ENCODE assay signal across 8 cellular contexts in the genomic region with DNA sequence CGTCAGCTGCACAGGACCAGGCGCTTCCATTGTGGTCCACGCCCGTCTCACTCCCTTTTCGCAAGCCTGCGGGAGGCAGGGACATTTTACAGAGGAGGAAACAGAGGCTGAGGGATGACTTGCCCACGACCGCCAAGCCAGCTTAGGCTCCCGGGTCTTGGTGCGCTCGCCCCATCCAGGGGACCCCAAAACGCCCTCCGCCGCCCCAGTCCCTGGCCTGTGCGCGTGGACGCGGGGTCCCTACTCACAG. TPM values are rescaled to one million over a fixed set of nuclear protein-coding genes. Genes with fewer than 3 reads are reported as not detected.
A peak's percentile ranks its signal among the peaks of the same experiment; 100 is the strongest.
DNase-seq lines count a peak whose midpoint lies in the region; ATAC-seq and TF ChIP-seq lines count a peak whose summit lies in the region.

No MANE protein-coding gene starts in this region.

- H3K27me3 ChIP-seq in Caco-2 (replicated peaks; ENCODE audit: control insufficient read depth, insufficient read depth, low read length): no peaks in the 10 kb centered on the region
- H3K27me3 ChIP-seq in WERI-Rb-1 (ENCODE audit: insufficient read depth, low read depth, severe bottlenecking): peaks cover 25% of the 10 kb centered on the region
- no peaks in the 10 kb centered on the region for H3K27me3 ChIP-seq in prostate gland (replicated peaks; ENCODE audit: insufficient read depth)

- intact Hi-C loops in Caco-2 (cut with micrococcal nuclease; ENCODE audit: unreplicated experiment): loop anchor here (2.0 to 5.0 kb wide), 4 partner anchors 53 to 475 kb away; partner anchors contain the start of genes EMSY and UVRAG
- intact Hi-C loops in prostate gland (cut with DNase I): loop anchor here (2.0 to 10.0 kb wide), 4 partner anchors 113 to 309 kb away; partner anchors contain the start of gene EMSY

- H3K9me3 Mint-ChIP-seq in Caco-2 (ENCODE audit: unreplicated experiment): no peaks in the 10 kb centered on the region

- no peak for TF ChIP-seq CTCF in Caco-2 (IDR thresholded peaks at IDR 0.05; ENCODE audit: insufficient read depth in 1 of 2, low read depth in 1 of 2, low read length in 1 of 2, severe bottlenecking in 1 of 2, unreplicated experiment in 1 of 2)
- no peak for TF ChIP-seq CTCF in WERI-Rb-1 (IDR thresholded peaks at IDR 0.05; ENCODE audit: low read depth, low read length)
- no peak for TF ChIP-seq CTCF in fibroblast of pulmonary artery (IDR thresholded peaks at IDR 0.05; ENCODE audit: low read length, missing control alignments)
- no peak for TF ChIP-seq CTCF in prostate gland (IDR thresholded peaks at IDR 0.05)

- H3K27ac ChIP-seq in WERI-Rb-1: no peak overlapping the region
- no peak overlapping the region for H3K27ac ChIP-seq in prostate gland

- peaks cover 14% of the 10 kb centered on the region for H3K4me1 ChIP-seq in Caco-2
- peaks cover 12% of the 10 kb centered on the region for H3K4me1 ChIP-seq in prostate gland (replicated peaks)

- no peak for ATAC-seq in GM18519 (IDR thresholded peaks at IDR 0.05; ENCODE audit: low FRiP score, unreplicated experiment)

- no TSS peak for BruUV-seq in Caco-2 (replicated peaks; lab: Mats Ljungman, UMichigan)

- CTCF ChIA-PET in Caco-2 (lab: Charles Lee): interaction anchor here (1.2 to 6.4 kb wide), 3 partner anchors 115 to 168 kb away, joined by 4 to 170 read pairs (median 5); no protein-coding TSS in a partner anchor

- H3K4me3 Mint-ChIP-seq in Caco-2 (ENCODE audit: unreplicated experiment): peak overlapping the region; percentile 85

- H3K36me3 ChIP-seq in Caco-2 (ENCODE audit: control insufficient read depth, insufficient read depth, low read length) (no peaks in the 10 kb centered on the region), WERI-Rb-1 (no peaks in the 10 kb centered on the region), prostate gland (no peaks in the 10 kb centered on the region)

- 21% methylated on average over 18 of the region's 18 CpGs for WGBS in prostate gland

- H3K36me3 Mint-ChIP-seq in Caco-2 (ENCODE audit: insufficient read depth, unreplicated experiment): peaks cover 30% of the 10 kb centered on the region

- H3K27me3 Mint-ChIP-seq in Caco-2 (ENCODE audit: insufficient read depth, unreplicated experiment): no peaks in the 10 kb centered on the region

- peak overlapping the region; percentile 60 for H3K27ac Mint-ChIP-seq in Caco-2 (ENCODE audit: unreplicated experiment)

- POLR2A ChIA-PET in Caco-2 (lab: Charles Lee): no interaction called here

- no peak for TF ChIP-seq POLR2A in prostate gland (IDR thresholded peaks at IDR 0.05)

- H3K4me1 Mint-ChIP-seq in Caco-2 (ENCODE audit: low read depth, unreplicated experiment): peaks cover 22% of the 10 kb centered on the region

- no peak for DNase-seq in Caco-2
- no peak for DNase-seq in WERI-Rb-1
- no peak for DNase-seq in fibroblast of pulmonary artery (ENCODE audit: low read depth)
- DNase-seq in prostate gland (ENCODE audit: low spot score): no peak
- DNase-seq in NCI-H2029 treated with DMSO at 0.1 percent for 48 hours (lab: John Stamatoyannopoulos, UW): no peak
- no peak for DNase-seq in mesenteric fat pad (ENCODE audit: low spot score)
- DNase-seq in stimulated activated CD4-positive, alpha-beta T cell treated with anti-CD3 and anti-CD28 coated beads, Interleukin-12 subunit alpha, Interleukin-12 subunit beta, amount 100 ng/mL, for 4 hours: no peak

- no peaks in the 10 kb centered on the region for H3K9me3 ChIP-seq in Caco-2
- H3K9me3 ChIP-seq in WERI-Rb-1 (ENCODE audit: severe bottlenecking): no peaks in the 10 kb centered on the region
- no peaks in the 10 kb centered on the region for H3K9me3 ChIP-seq in prostate gland

- H3K4me3 ChIP-seq in Caco-2 (ENCODE audit: low read depth, low read length) (peak overlapping the region; percentile 70), WERI-Rb-1 (ENCODE audit: low read depth, low read length) (peak overlapping the region; percentile 32), fibroblast of pulmonary artery (replicated peaks; ENCODE audit: low read depth, low read length) (peak overlapping the region; percentile 29), prostate gland (peak overlapping the region; percentile 36 to 41)

RNA-seq across cellular contexts. Expression of gene WNT11, which starts 0.3 kb away (rescaled TPM):
- 22.6 and 29.0 TPM in 2 replicates for total RNA-seq in Caco-2 (2022)
- total RNA-seq in prostate gland: 1 to 10 TPM; 4.1 to 9.3 TPM
- 34.1 TPM for total RNA-seq in mesenteric fat pad
